In the genomic region with DNA sequence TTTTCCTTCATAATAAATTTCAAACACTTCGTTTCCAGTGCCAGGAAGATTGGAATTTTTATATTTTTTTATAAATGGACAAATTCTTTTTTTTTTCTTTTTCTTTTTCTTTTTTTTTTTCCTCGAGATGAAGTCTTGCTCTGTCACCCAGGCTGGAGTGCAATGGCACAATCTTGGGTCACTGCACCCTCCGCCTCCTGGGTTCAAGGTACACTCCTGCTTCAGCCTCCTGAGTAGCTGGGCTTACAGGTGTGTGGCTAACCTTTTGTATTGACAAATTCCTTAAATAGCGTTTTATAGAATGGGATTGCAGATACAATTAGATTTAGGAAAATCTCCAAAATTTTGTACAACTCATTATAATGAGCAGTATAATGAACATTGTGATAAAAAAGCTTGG, we compare ENCODE assay signal across 10 cellular contexts.
"Had no signal": no experiment of that assay in that cellular context is flagged by ENCODE, and none has a peak within 500 bp of the region (broad histone marks: within the 10 kb centered on the region; RNA-seq: fewer than 3 reads in every experiment).

No MANE protein-coding gene starts in this region.

- DNase-seq: GM23248, GOT3, H7, HFFc6, IMR-90, KG1 had no signal

- FAIRE-seq: HTR-8/SVneo, K562 had no signal

- H2AFZ ChIP-seq: GM23248 had no signal

- H3K27ac ChIP-seq: GM23248 had no signal

- ATAC-seq: HCT116, K562 had no signal

- H3K4me3 ChIP-seq: GM23248, HAP-1, K562 had no signal

- H3K36me3 ChIP-seq: HAP-1 had no signal

- H3K9me3 ChIP-seq: HAP-1 had no signal

- H3K9ac ChIP-seq: GM23248 had no signal
